In genomic region chr17:48804936-48805411, GRCh38 we compare ENCODE assay signal across 8 cellular contexts. TPM values are rescaled to one million over a fixed set of nuclear protein-coding genes. Genes with fewer than 3 reads are reported as not detected.
DNase-seq lines count a peak whose midpoint lies in the region; ATAC-seq, FAIRE-seq and TF ChIP-seq lines count a peak whose summit lies in the region.

No MANE protein-coding gene starts in this region.

- H3K36me3 ChIP-seq in GM23248 (ENCODE audit: low read depth) (no peaks in the 10 kb centered on the region), H1 (ENCODE audit: control insufficient read depth in 2 of 4, insufficient read depth in 4 of 4, low read length in 3 of 4) (no peaks in the 10 kb centered on the region)

- no peak overlapping the region for H4K5ac ChIP-seq in H1 (ENCODE audit: insufficient read length, low read depth, low read length)

- TF ChIP-seq POLR2A in H1 (IDR thresholded peaks at IDR 0.05; ENCODE audit: control extremely low read depth in 1 of 2, low read depth in 2 of 2, low read length in 2 of 2) = no peak

- no peak overlapping the region for H2BK5ac ChIP-seq in H1 (ENCODE audit: low read depth, low read length)

- H3K27me3 ChIP-seq in GM23248 (replicated peaks; ENCODE audit: insufficient read depth) (no peaks in the 10 kb centered on the region), H1 (replicated peaks in 1 of 4; ENCODE audit: control insufficient read depth in 3 of 4, extremely low read depth in 1 of 4, insufficient read depth in 3 of 4, low read length in 3 of 4) (peaks cover 0 to 2% (median 0%) of the 10 kb centered on the region in 4 experiments; a peak in 1 of 7 replicates)

- H3K36me3 Mint-ChIP-seq in activated CD8-positive, alpha-beta T cell treated with anti-CD3 and anti-CD28 coated beads, Interleukin-2, amount 10 ng/mL, durations not matched to agents 7 days and 5 days (ENCODE audit: low read depth) = no peaks in the 10 kb centered on the region
- no peaks in the 10 kb centered on the region for H3K36me3 Mint-ChIP-seq in mesothelial cell of epicardium

- CTCF ChIA-PET in activated CD8-positive, alpha-beta T cell treated with anti-CD3 and anti-CD28 coated beads, Interleukin-2, amount 10 ng/mL, durations not matched to agents 7 days and 5 days (lab: Charles Lee) = interaction anchor here (0.7 to 18.1 kb wide), 26 partner anchors 9 to 231 kb away, joined by 3 to 756 read pairs (median 4); partner anchors contain the start of genes HOXB13 and TTLL6
- CTCF ChIA-PET in H1 (lab: Charles Lee; ENCODE audit: partially characterized antibody) = interaction anchor here (0.6 to 88.5 kb wide), 44 partner anchors 8 to 374 kb away, joined by 3 to 2590 read pairs (median 4); partner anchors contain the start of genes ATP5MC1, HOXB13, PRAC2 and TTLL6

- DNase-seq in AG20443 (ENCODE audit: low spot score) = peak; percentile 84
- peak; percentile 56 for DNase-seq in GM23248
- peak; percentile 40 to 85 for DNase-seq in NCI-H526 (lab: John Stamatoyannopoulos, UW)
- peak; percentile 78 for DNase-seq in activated CD8-positive, alpha-beta T cell treated with anti-CD3 and anti-CD28 coated beads, Interleukin-2, amount 10 ng/mL, durations not matched to agents 7 days and 5 days
- peak; percentile 68 to 97 for DNase-seq in H1 (ENCODE audit: low read depth in 1 of 2, low spot score in 2 of 2)
- peak; percentile 51 to 83 for DNase-seq in mesothelial cell of epicardium (ENCODE audit: low spot score in 2 of 2, unreplicated experiment in 2 of 2)
- DNase-seq in stimulated activated CD8-positive, alpha-beta memory T cell treated with anti-CD3 and anti-CD28 coated beads, Interleukin-4, amount 100 ng/mL, for 4 hours (ENCODE audit: low read depth in 2 of 2, low spot score in 1 of 2) = peak; percentile 27 to 50

- H3K9me3 ChIP-seq in GM23248 (ENCODE audit: low read depth) = no peaks in the 10 kb centered on the region
- H3K9me3 ChIP-seq in H1 (ENCODE audit: insufficient read depth in 2 of 2, low read depth in 1 of 2, low read length in 1 of 2) = no peaks in the 10 kb centered on the region

- H3K79me2 ChIP-seq in GM23248 (ENCODE audit: insufficient read depth) (no peaks in the 10 kb centered on the region), H1 (ENCODE audit: control insufficient read depth in 1 of 2, insufficient read depth in 2 of 2, low read length in 2 of 2) (no peaks in the 10 kb centered on the region)

- H3K27ac Mint-ChIP-seq in activated CD8-positive, alpha-beta T cell treated with anti-CD3 and anti-CD28 coated beads, Interleukin-2, amount 10 ng/mL, durations not matched to agents 7 days and 5 days = no peak overlapping the region
- no peak overlapping the region for H3K27ac Mint-ChIP-seq in mesothelial cell of epicardium

- H2BK15ac ChIP-seq in H1 (ENCODE audit: low read length) = no peak overlapping the region

- TF ChIP-seq CTCF in H1 (IDR thresholded peaks at IDR 0.05; ENCODE audit: control extremely low read depth in 1 of 3, insufficient read depth in 1 of 3, low read depth in 1 of 3, low read length in 3 of 3) (peak; percentile 90 to 93 (median 90)), mesothelial cell of epicardium (IDR thresholded peaks at IDR 0.05; ENCODE audit: unreplicated experiment) (peak; percentile 92)

- no peaks in the 10 kb centered on the region for H3K23me2 ChIP-seq in H1 (ENCODE audit: low read depth, low read length)

- FAIRE-seq in H1 (lab: Jason Lieb, UNC) = peak; percentile 70

- no peak overlapping the region for H3K4me3 Mint-ChIP-seq in activated CD8-positive, alpha-beta T cell treated with anti-CD3 and anti-CD28 coated beads, Interleukin-2, amount 10 ng/mL, durations not matched to agents 7 days and 5 days
- H3K4me3 Mint-ChIP-seq in mesothelial cell of epicardium = no peak overlapping the region

- H4K20me1 ChIP-seq in GM23248 (ENCODE audit: insufficient read depth) = no peaks in the 10 kb centered on the region
- no peaks in the 10 kb centered on the region for H4K20me1 ChIP-seq in H1 (replicated peaks in 1 of 2; ENCODE audit: control insufficient read depth in 1 of 2, insufficient read depth in 2 of 2, low read length in 2 of 2)

- TF ChIP-seq EP300 in H1 (IDR thresholded peaks at IDR 0.05; ENCODE audit: borderline replicate concordance in 1 of 2, low read depth in 2 of 2, low read length in 2 of 2) = no peak

- peak; percentile 94 for ATAC-seq in activated CD8-positive, alpha-beta T cell treated with anti-CD3 and anti-CD28 coated beads, Interleukin-2, amount 10 ng/mL, durations not matched to agents 7 days and 5 days
- ATAC-seq in HG03460 (IDR thresholded peaks at IDR 0.05; ENCODE audit: unreplicated experiment) = no peak

- no peak overlapping the region; the same call in 1 of the 2 replicates for H4K8ac ChIP-seq in H1 (ENCODE audit: extremely low read depth, insufficient read depth, low read length)

- POLR2A ChIA-PET in activated CD8-positive, alpha-beta T cell treated with anti-CD3 and anti-CD28 coated beads, Interleukin-2, amount 10 ng/mL, durations not matched to agents 7 days and 5 days (lab: Charles Lee) = interaction anchor here (0.6 kb wide), 1 partner anchor 74 kb away, joined by 3 read pairs; no protein-coding TSS in a partner anchor
- POLR2A ChIA-PET in H1 (lab: Charles Lee; ENCODE audit: partially characterized antibody) = interaction anchor here (0.7 to 2.0 kb wide), 7 partner anchors 13 to 214 kb away, joined by 3 to 5 read pairs (median 4); no protein-coding TSS in a partner anchor

- H3K18ac ChIP-seq in H1 (ENCODE audit: extremely low read depth, low read length) = no peak overlapping the region

- no peak overlapping the region for H3K27ac ChIP-seq in GM23248
- H3K27ac ChIP-seq in H1 (ENCODE audit: low read depth, low read length) = no peak overlapping the region

- in situ Hi-C loops in GM23248 (cut with MboI) = loop anchor here (5.0 kb wide), 1 partner anchor 77 kb away; no protein-coding TSS in a partner anchor

- no peak overlapping the region for H3K9ac ChIP-seq in GM23248
- no peak overlapping the region for H3K9ac ChIP-seq in H1 (replicated peaks in 1 of 4; ENCODE audit: extremely low read depth in 1 of 4, low read depth in 3 of 4, low read length in 3 of 4)

- no peak overlapping the region for H4K91ac ChIP-seq in H1 (replicated peaks; ENCODE audit: insufficient read length, low read length)

- H3K79me1 ChIP-seq in H1 (ENCODE audit: low read depth, low read length) = no peaks in the 10 kb centered on the region

- no peak overlapping the region for H3K56ac ChIP-seq in H1 (replicated peaks; ENCODE audit: insufficient read length, low read depth, low read length)

- peak; percentile 98 for TF ChIP-seq RAD21 in H1 (IDR thresholded peaks at IDR 0.05 in 1 of 2, conservative IDR thresholded peaks at IDR 0.05 in 1 of 2; ENCODE audit: low read depth in 2 of 2, low read length in 2 of 2)

- H2BK12ac ChIP-seq in H1 (ENCODE audit: low read depth, low read length) = no peak overlapping the region

- no peaks in the 10 kb centered on the region for H3F3A ChIP-seq in GM23248 (ENCODE audit: insufficient read depth)

- H2BK20ac ChIP-seq in H1 (ENCODE audit: low read length) = no peak overlapping the region

- no peak overlapping the region for H2AFZ ChIP-seq in GM23248
- no peak overlapping the region for H2AFZ ChIP-seq in H1 (ENCODE audit: low read length)

- H3K4me3 ChIP-seq in GM23248 = no peak overlapping the region
- peak overlapping the region in 1 of 4 experiments; percentile 35; a peak in 3 of 8 replicates for H3K4me3 ChIP-seq in H1 (ENCODE audit: extremely low read depth in 1 of 4, insufficient read depth in 2 of 4, low read depth in 3 of 4, low read length in 4 of 4)

- WGBS in GM23248 (ENCODE audit: low coverage in 1 of 2, low lambda C conversion rate in 2 of 2, missing lambda C conversion rate in 2 of 2), 2 experiments = 6 to 8% methylated on average over 8 to 9 of the region's 9 CpGs
- WGBS in H1 (ENCODE audit: extremely low coverage in 1 of 2, insufficient coverage in 1 of 2, insufficient read length in 1 of 2, insufficient replicate concordance in 2 of 2, low coverage in 1 of 2, low lambda C conversion rate in 2 of 2, missing lambda C conversion rate in 1 of 2), 2 experiments = 15% methylated on average over 9 of the region's 9 CpGs; no CpG with 5 or more reads in 1 of the 2 experiments

- H2BK120ac ChIP-seq in H1 (replicated peaks; ENCODE audit: low read depth, low read length) = no peak overlapping the region

- H2AK5ac ChIP-seq in H1 (ENCODE audit: low read depth, low read length) = no peak overlapping the region

- peaks cover 18% of the 10 kb centered on the region for H3K27me3 Mint-ChIP-seq in activated CD8-positive, alpha-beta T cell treated with anti-CD3 and anti-CD28 coated beads, Interleukin-2, amount 10 ng/mL, durations not matched to agents 7 days and 5 days (ENCODE audit: low read depth)
- peaks cover 36% of the 10 kb centered on the region for H3K27me3 Mint-ChIP-seq in mesothelial cell of epicardium (ENCODE audit: low read depth)

- no peak overlapping the region for H3K23ac ChIP-seq in H1 (ENCODE audit: insufficient read length)

- H3K4ac ChIP-seq in H1 (replicated peaks; ENCODE audit: insufficient read length, low read depth, low read length) = no peak overlapping the region

- no peak overlapping the region for H3K14ac ChIP-seq in H1 (ENCODE audit: insufficient read length)

- H3K4me1 ChIP-seq in GM23248 (ENCODE audit: insufficient read depth) (peaks cover 7% of the 10 kb centered on the region), H1 (replicated peaks in 1 of 4; ENCODE audit: control insufficient read depth in 3 of 4, insufficient read depth in 4 of 4, low read length in 3 of 4) (no peaks in the 10 kb centered on the region; a peak in 2 of 7 replicates)

- no peaks in the 10 kb centered on the region for H3K9me2 ChIP-seq in GM23248 (ENCODE audit: insufficient read depth)

- H3K9me3 Mint-ChIP-seq in activated CD8-positive, alpha-beta T cell treated with anti-CD3 and anti-CD28 coated beads, Interleukin-2, amount 10 ng/mL, durations not matched to agents 7 days and 5 days (ENCODE audit: insufficient read depth) = no peaks in the 10 kb centered on the region
- H3K9me3 Mint-ChIP-seq in mesothelial cell of epicardium = no peaks in the 10 kb centered on the region

- H3K4me1 Mint-ChIP-seq in activated CD8-positive, alpha-beta T cell treated with anti-CD3 and anti-CD28 coated beads, Interleukin-2, amount 10 ng/mL, durations not matched to agents 7 days and 5 days (ENCODE audit: low read depth) = no peaks in the 10 kb centered on the region
- peaks cover 3% of the 10 kb centered on the region for H3K4me1 Mint-ChIP-seq in mesothelial cell of epicardium

- H3K4me2 ChIP-seq in GM23248 (ENCODE audit: unreplicated experiment) (no peak overlapping the region), H1 (ENCODE audit: insufficient read depth in 1 of 2, low read depth in 2 of 2, low read length in 2 of 2) (peak overlapping the region in 1 of 2 experiments; percentile 48; a peak in 3 of 4 replicates)

RNA-seq across cellular contexts. Expression of gene TTLL6, which starts 12.1 kb away (rescaled TPM):
- total RNA-seq in GM23248 (2014; rRNA removed; shearing (Covaris generic)) = not detected in 2 replicates
- polyA plus RNA-seq in GM23248 (2016; fragmentation: Nextera tagmentation; extraction: Ambion mirVana) (not detected in 2 replicates), H1 (2011; rRNA removed) (4.3 and 5.0 TPM in 2 replicates)
- not detected for total RNA-seq in activated CD8-positive, alpha-beta T cell treated with anti-CD3 and anti-CD28 coated beads, Interleukin-2, amount 10 ng/mL, durations not matched to agents 7 days and 5 days
- 2.6 and 2.7 TPM in 2 replicates for total RNA-seq in H1 (2021; fragmentation: NEBNext Ultra II Directional; extraction: Animal tissue kit (Norgen Biotek cat#: 25700))
- polyA plus RNA-seq in H1 (2011; cell fraction: cytosol; rRNA removed) = 7.3 TPM
- 11.8 TPM for polyA plus RNA-seq in H1 (2011; cell fraction: nucleus; rRNA removed)
- 2.3 to 4.3 TPM (median 3.5 TPM) in 4 replicates for polyA plus RNA-seq in H1 (2012, experiment 1 of 2)
- 0.58 TPM for polyA plus RNA-seq in H1 (2012, experiment 2 of 2)
- 2.8 TPM for polyA plus RNA-seq in H1 (2013, experiment 1 of 2)
- polyA plus RNA-seq in H1 (2013, experiment 2 of 2) = 1.8 TPM
- polyA minus RNA-seq in H1 (2011; rRNA and poly(A)+ RNA removed) = 4.7 and 5.0 TPM in 2 replicates
- polyA minus RNA-seq in H1 (2011; cell fraction: cytosol; rRNA and poly(A)+ RNA removed) = 1.9 TPM
- 7.1 TPM for polyA minus RNA-seq in H1 (2011; cell fraction: nucleus; rRNA and poly(A)+ RNA removed)
- not detected in 3 replicates for total RNA-seq in mesothelial cell of epicardium

RNA-seq across cellular contexts. Expression of gene CALCOCO2, which starts 25.9 kb away (rescaled TPM):
- 40.9 and 60.6 TPM in 2 replicates for total RNA-seq in GM23248 (2014; rRNA removed; shearing (Covaris generic))
- polyA plus RNA-seq in GM23248 (2016; fragmentation: Nextera tagmentation; extraction: Ambion mirVana) (92.4 and 101 TPM in 2 replicates), H1 (2011; rRNA removed) (9.5 and 12.1 TPM in 2 replicates)
- total RNA-seq in activated CD8-positive, alpha-beta T cell treated with anti-CD3 and anti-CD28 coated beads, Interleukin-2, amount 10 ng/mL, durations not matched to agents 7 days and 5 days = 100 to 1,000 TPM; 152 to 167 TPM
- 27.7 and 31.8 TPM in 2 replicates for total RNA-seq in H1 (2021; fragmentation: NEBNext Ultra II Directional; extraction: Animal tissue kit (Norgen Biotek cat#: 25700))
- polyA plus RNA-seq in H1 (2011; cell fraction: cytosol; rRNA removed) = 15.2 TPM
- 25.9 TPM for polyA plus RNA-seq in H1 (2011; cell fraction: nucleus; rRNA removed)
- polyA plus RNA-seq in H1 (2012, experiment 1 of 2) = 21.1 to 45.2 TPM (median 25.7 TPM) in 4 replicates
- polyA plus RNA-seq in H1 (2012, experiment 2 of 2) = 1.4 TPM
- polyA plus RNA-seq in H1 (2013, experiment 1 of 2) = 16.6 TPM
- polyA plus RNA-seq in H1 (2013, experiment 2 of 2) = 16.6 TPM
- 50.5 and 67.3 TPM in 2 replicates for polyA minus RNA-seq in H1 (2011; rRNA and poly(A)+ RNA removed)
- 18.8 TPM for polyA minus RNA-seq in H1 (2011; cell fraction: cytosol; rRNA and poly(A)+ RNA removed)
- polyA minus RNA-seq in H1 (2011; cell fraction: nucleus; rRNA and poly(A)+ RNA removed) = 23.1 TPM
- 55.2 to 56.6 TPM (median 56.6 TPM) in 3 replicates for total RNA-seq in mesothelial cell of epicardium
